8 cellular contexts compared by ENCODE assay signal in the genomic region with DNA sequence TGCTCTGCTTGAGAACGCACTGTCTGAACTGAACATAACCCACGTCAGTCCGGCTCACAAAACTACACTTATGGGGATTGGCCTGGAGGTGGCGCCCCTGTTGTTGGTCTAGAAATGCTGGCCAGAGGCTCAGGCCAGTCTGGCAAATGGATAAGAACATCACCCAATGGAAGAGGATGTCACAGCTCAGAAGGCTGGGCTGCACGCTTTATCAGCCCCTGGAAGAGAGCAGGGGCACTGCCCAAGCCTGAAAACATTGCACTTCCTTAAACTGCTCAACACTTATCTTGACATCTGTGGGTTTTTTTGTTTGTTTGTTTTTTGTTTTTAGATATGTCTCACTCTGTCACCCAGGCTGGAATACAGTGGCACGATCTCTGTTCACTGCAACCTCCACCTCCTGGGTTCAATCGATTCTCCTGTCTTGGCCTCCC. TPM values are rescaled to one million over a fixed set of nuclear protein-coding genes. Genes with fewer than 3 reads are reported as not detected.
A peak's percentile ranks its signal among the peaks of the same experiment; 100 is the strongest.
DNase-seq lines count a peak whose midpoint lies in the region; ATAC-seq and TF ChIP-seq lines count a peak whose summit lies in the region.

No MANE protein-coding gene starts in this region.

- H3K4me1 ChIP-seq in cardiac muscle cell (ENCODE audit: low read depth): no peaks in the 10 kb centered on the region

- TF ChIP-seq CTCF in cardiac muscle cell (IDR thresholded peaks at IDR 0.05; ENCODE audit: low read depth, low read length): peak; percentile 80
- peak; percentile 63 for TF ChIP-seq CTCF in progenitor cell of endocrine pancreas (IDR thresholded peaks at IDR 0.05; ENCODE audit: unreplicated experiment)

- H3K4me1 Mint-ChIP-seq in activated naive CD8-positive, alpha-beta T cell treated with anti-CD3 and anti-CD28 coated beads, Interleukin-2, amount 10 ng/mL, durations not matched to agents 7 days and 5 days: no peaks in the 10 kb centered on the region
- no peaks in the 10 kb centered on the region for H3K4me1 Mint-ChIP-seq in progenitor cell of endocrine pancreas (ENCODE audit: low read depth)

- H3K9me3 ChIP-seq in cardiac muscle cell (ENCODE audit: low read depth): no peaks in the 10 kb centered on the region

- H3K27ac ChIP-seq in cardiac muscle cell: no peak overlapping the region

- no peak overlapping the region for H3K27ac Mint-ChIP-seq in activated naive CD8-positive, alpha-beta T cell treated with anti-CD3 and anti-CD28 coated beads, Interleukin-2, amount 10 ng/mL, durations not matched to agents 7 days and 5 days
- H3K27ac Mint-ChIP-seq in progenitor cell of endocrine pancreas: no peak overlapping the region

- DNase-seq in DMS 273 (lab: John Stamatoyannopoulos, UW; ENCODE audit: unreplicated experiment): peak; percentile 81
- DNase-seq in LHCN-M2 (ENCODE audit: low read depth): peak; percentile 58
- peak; percentile 74 for DNase-seq in RPMI8226
- DNase-seq in activated naive CD8-positive, alpha-beta T cell treated with anti-CD3 and anti-CD28 coated beads, Interleukin-2, amount 10 ng/mL, durations not matched to agents 7 days and 5 days: peak; percentile 54
- DNase-seq in cardiac muscle cell (ENCODE audit: low read depth in 1 of 2, low spot score in 1 of 2): peak; percentile 80 to 88
- peak; percentile 25 for DNase-seq in progenitor cell of endocrine pancreas (ENCODE audit: low spot score, unreplicated experiment)

- H3K36me3 Mint-ChIP-seq in activated naive CD8-positive, alpha-beta T cell treated with anti-CD3 and anti-CD28 coated beads, Interleukin-2, amount 10 ng/mL, durations not matched to agents 7 days and 5 days: no peaks in the 10 kb centered on the region
- no peaks in the 10 kb centered on the region for H3K36me3 Mint-ChIP-seq in progenitor cell of endocrine pancreas (ENCODE audit: insufficient read depth)

- H3K27me3 ChIP-seq in cardiac muscle cell: no peaks in the 10 kb centered on the region

- ATAC-seq in GM21515 (IDR thresholded peaks at IDR 0.05; ENCODE audit: unreplicated experiment): peak; percentile 86
- peak; percentile 71 for ATAC-seq in activated naive CD8-positive, alpha-beta T cell treated with anti-CD3 and anti-CD28 coated beads, Interleukin-2, amount 10 ng/mL, durations not matched to agents 7 days and 5 days (ENCODE audit: low read depth)
- ATAC-seq in HG02970 (IDR thresholded peaks at IDR 0.05; ENCODE audit: low FRiP score, unreplicated experiment): no peak

- H3K4me3 ChIP-seq in cardiac muscle cell: no peak overlapping the region

- H3K27me3 Mint-ChIP-seq in activated naive CD8-positive, alpha-beta T cell treated with anti-CD3 and anti-CD28 coated beads, Interleukin-2, amount 10 ng/mL, durations not matched to agents 7 days and 5 days: peaks cover 12% of the 10 kb centered on the region
- peaks cover 3% of the 10 kb centered on the region for H3K27me3 Mint-ChIP-seq in progenitor cell of endocrine pancreas

- no peaks in the 10 kb centered on the region for H3K9me3 Mint-ChIP-seq in activated naive CD8-positive, alpha-beta T cell treated with anti-CD3 and anti-CD28 coated beads, Interleukin-2, amount 10 ng/mL, durations not matched to agents 7 days and 5 days
- H3K9me3 Mint-ChIP-seq in progenitor cell of endocrine pancreas (ENCODE audit: low read depth): no peaks in the 10 kb centered on the region

- no peaks in the 10 kb centered on the region for H3K36me3 ChIP-seq in cardiac muscle cell

- POLR2A ChIA-PET in activated naive CD8-positive, alpha-beta T cell treated with anti-CD3 and anti-CD28 coated beads, Interleukin-2, amount 10 ng/mL, durations not matched to agents 7 days and 5 days (lab: Charles Lee): interaction anchor here (0.7 kb wide), 1 partner anchor 451 kb away, joined by 3 read pairs; no protein-coding TSS in a partner anchor

- no peak overlapping the region for H3K4me3 Mint-ChIP-seq in activated naive CD8-positive, alpha-beta T cell treated with anti-CD3 and anti-CD28 coated beads, Interleukin-2, amount 10 ng/mL, durations not matched to agents 7 days and 5 days
- no peak overlapping the region for H3K4me3 Mint-ChIP-seq in progenitor cell of endocrine pancreas (ENCODE audit: low read depth)

RNA-seq across cellular contexts. Expression of a gene that starts 24.8 kb away (rescaled TPM):
- total RNA-seq in LHCN-M2 (2014; rRNA removed) (18.0 and 24.1 TPM in 2 replicates), cardiac muscle cell (43.9 and 83.9 TPM in 2 replicates), progenitor cell of endocrine pancreas (181 and 194 TPM in 2 replicates)
- 10.0 TPM for polyA plus RNA-seq in LHCN-M2 (2012)
- 100 to 1,000 TPM; 126 to 133 TPM for total RNA-seq in activated naive CD8-positive, alpha-beta T cell treated with anti-CD3 and anti-CD28 coated beads, Interleukin-2, amount 10 ng/mL, durations not matched to agents 7 days and 5 days
- 50.5 and 63.8 TPM in 2 replicates for polyA plus RNA-seq in cardiac muscle cell

Comparison
In these comparisons a context has a peak if more than half of its experiments do, and no peak if none do; other contexts are left out.
1. DNase-seq: peak in every context shown above with its lines; median percentile 84 in cardiac muscle cell; 81 in DMS 273; 74 in RPMI8226; 58 in LHCN-M2; 54 in activated naive CD8-positive, alpha-beta T cell treated with anti-CD3 and anti-CD28 coated beads, Interleukin-2, amount 10 ng/mL, durations not matched to agents 7 days and 5 days; 25 in progenitor cell of endocrine pancreas.